In genomic region chr7:142385528-142386340, GRCh38 we compare ENCODE assay signal across 8 cellular contexts.
DNase-seq lines count a peak whose midpoint lies in the region; ATAC-seq and TF ChIP-seq lines count a peak whose summit lies in the region.

No MANE protein-coding gene starts in this region.

- no peak for TF ChIP-seq POLR2A in gastrocnemius medialis (IDR thresholded peaks at IDR 0.05)
- TF ChIP-seq POLR2A in gastroesophageal sphincter (IDR thresholded peaks at IDR 0.05) = no peak

- TF ChIP-seq CTCF in heart right ventricle (IDR thresholded peaks at IDR 0.05) (peak; percentile 18 to 63 (median 55)), gastrocnemius medialis (IDR thresholded peaks at IDR 0.05 in 4 of 5, conservative IDR thresholded peaks at IDR 0.05 in 1 of 5) (peak; percentile 56 to 71 (median 59)), gastroesophageal sphincter (IDR thresholded peaks at IDR 0.05) (peak in 2 of 4 experiments; percentile 18 to 45)

- H3K27me3 ChIP-seq in heart right ventricle (no peaks in the 10 kb centered on the region), gastrocnemius medialis (no peaks in the 10 kb centered on the region), gastroesophageal sphincter (no peaks in the 10 kb centered on the region)

- TF ChIP-seq EP300 in gastroesophageal sphincter (IDR thresholded peaks at IDR 0.05) = no peak

- in situ Hi-C loops in gastrocnemius medialis (cut with MboI; ENCODE audit: low sequenced_read_pairs in 4 of 4) = no loop called here

- H3K4me1 ChIP-seq in heart right ventricle (peaks cover 0 to 22% (median 8%) of the 10 kb centered on the region in 9 donors), gastrocnemius medialis (peaks cover 12 to 27% of the 10 kb centered on the region in 2 donors), gastroesophageal sphincter (no peaks in the 10 kb centered on the region)

- H3K9me3 Mint-ChIP-seq in activated naive CD4-positive, alpha-beta T cell treated with anti-CD3 and anti-CD28 coated beads, Interleukin-2, amount 50 U/mL, for 72 hours = no peaks in the 10 kb centered on the region

- H3K36me3 Mint-ChIP-seq in activated naive CD4-positive, alpha-beta T cell treated with anti-CD3 and anti-CD28 coated beads, Interleukin-2, amount 50 U/mL, for 72 hours = no peaks in the 10 kb centered on the region

- H3K27ac Mint-ChIP-seq in activated naive CD4-positive, alpha-beta T cell treated with anti-CD3 and anti-CD28 coated beads, Interleukin-2, amount 50 U/mL, for 72 hours = peak overlapping the region in 1 of 2 donors; percentile 94

- H3K4me3 ChIP-seq in heart right ventricle (no peak overlapping the region), gastrocnemius medialis (no peak overlapping the region), gastroesophageal sphincter (no peak overlapping the region)

- H3K27ac ChIP-seq in heart right ventricle (no peak overlapping the region), gastrocnemius medialis (peak overlapping the region in 1 of 4 donors; percentile 70), gastroesophageal sphincter (no peak overlapping the region)

- intact Hi-C loops in heart right ventricle (cut with DNase I) (no loop called here), gastrocnemius medialis (cut with DNase I; ENCODE audit: low total_unique reads) (loop anchor here (2.0 kb wide), 1 partner anchor 95 kb away; no protein-coding TSS in a partner anchor)

- H3K9me3 ChIP-seq in heart right ventricle = no peaks in the 10 kb centered on the region
- no peaks in the 10 kb centered on the region for H3K9me3 ChIP-seq in gastrocnemius medialis
- H3K9me3 ChIP-seq in gastroesophageal sphincter = no peaks in the 10 kb centered on the region

- H3K36me3 ChIP-seq in heart right ventricle = no peaks in the 10 kb centered on the region
- H3K36me3 ChIP-seq in gastrocnemius medialis = no peaks in the 10 kb centered on the region
- no peaks in the 10 kb centered on the region for H3K36me3 ChIP-seq in gastroesophageal sphincter

- 32 to 34% methylated on average over 8 of the region's 8 CpGs for WGBS in heart right ventricle, 2 donors
- WGBS in gastroesophageal sphincter (ENCODE audit: low coverage in 1 of 2), 2 donors = 33 to 39% methylated on average over 3 to 5 of the region's 8 CpGs

- peak; percentile 28 for DNase-seq in COR-L47 (lab: John Stamatoyannopoulos, UW)
- DNase-seq in NOMO-1 (lab: John Stamatoyannopoulos, UW; ENCODE audit: unreplicated experiment in 2 of 2) = peak; percentile 20 to 57
- peak in 1 of 2 donors; percentile 51 for DNase-seq in activated naive CD4-positive, alpha-beta T cell treated with anti-CD3 and anti-CD28 coated beads, Interleukin-2, amount 50 U/mL, for 72 hours (ENCODE audit: low spot score in 2 of 2)
- DNase-seq in heart right ventricle = peak; percentile 31 to 36
- DNase-seq in gastrocnemius medialis = peak in 1 of 2 donors; percentile 41

- ATAC-seq in GM19324 (IDR thresholded peaks at IDR 0.05; ENCODE audit: low FRiP score, unreplicated experiment) = peak; percentile 67
- ATAC-seq in HG03354 (IDR thresholded peaks at IDR 0.05; ENCODE audit: poor library complexity, severe bottlenecking, unreplicated experiment) = peak; percentile 81
- ATAC-seq in activated naive CD4-positive, alpha-beta T cell treated with anti-CD3 and anti-CD28 coated beads, Interleukin-2, amount 50 U/mL, for 72 hours = peak; percentile 22 to 58
- peak; percentile 65 to 89 (median 80) for ATAC-seq in heart right ventricle
- ATAC-seq in gastrocnemius medialis = peak; percentile 67 to 82
- ATAC-seq in gastroesophageal sphincter = no peak
